Comparison of ENCODE assay signal across 1 cellular context in genomic region chr1:67723620-67724019, GRCh38.
TF ChIP-seq lines count a peak whose summit lies in the region.

No MANE protein-coding gene starts in this region.

TF ChIP-seq in GM23338, 12 proteins besides CTCF, POLR2A, EP300 and RAD21 (continued from another document):
- TF ChIP-seq ZNF462 (CRISPR knock-in tag; IDR thresholded peaks at IDR 0.05) (no peak), ZNF331 (CRISPR knock-in tag; IDR thresholded peaks at IDR 0.05; ENCODE audit: low read depth) (no peak), POLR2AphosphoS5 (IDR thresholded peaks at IDR 0.05; ENCODE audit: low read depth) (no peak)
